Comparison of ENCODE assay signal across 37 cellular contexts in the genomic region with DNA sequence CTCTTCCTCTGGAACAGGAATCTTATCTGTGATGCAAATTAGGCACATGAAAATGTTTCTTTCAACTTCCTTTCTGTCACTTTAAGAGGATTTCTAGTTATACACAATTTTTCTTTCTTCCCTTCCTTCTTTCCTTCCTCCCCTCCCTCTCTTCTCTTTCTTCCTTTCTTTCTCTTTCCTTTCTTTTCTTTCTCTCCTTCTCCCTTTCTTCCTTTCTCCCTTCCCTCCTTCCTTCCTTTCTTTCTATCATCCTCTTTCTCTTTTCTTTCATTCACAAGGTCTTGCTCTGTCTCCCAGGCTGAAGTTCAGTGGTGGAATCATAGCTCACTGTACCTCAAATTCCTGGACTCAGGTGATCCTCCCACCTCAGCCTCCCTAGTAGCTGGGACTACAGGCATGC. TPM values are rescaled to one million over a fixed set of nuclear protein-coding genes. Genes with fewer than 3 reads are reported as not detected.
"Had no signal": no experiment of that assay in that cellular context is flagged by ENCODE, and none has a peak within 500 bp of the region (broad histone marks: within the 10 kb centered on the region; RNA-seq: fewer than 3 reads in every experiment).

No MANE protein-coding gene starts in this region.

- DNase-seq: Karpas-422, Kasumi-1, MM.1S, MV-4-11, NCI-H1048, NCI-H1092, NCI-H1092 treated with DMSO at 0.1 percent for 48 hours, NCI-H1105, NCI-H1105 treated with DMSO at 0.1 percent for 48 hours, NCI-H1417, NCI-H1417 treated with DMSO at 0.1 percent for 48 hours, NCI-H1436, NCI-H1436 treated with DMSO at 0.1 percent for 48 hours, NCI-H146, NCI-H1694, NCI-H1694 treated with DMSO at 0.1 percent for 48 hours, NCI-H187, NCI-H187 treated with DMSO at 0.1 percent for 48 hours, NCI-H1930, NCI-H2029, NCI-H2029 treated with DMSO at 0.1 percent for 48 hours, NCI-H2081, NCI-H2081 treated with DMSO at 0.1 percent for 48 hours, NCI-H2107, NCI-H2171, NCI-H2171 treated with DMSO at 0.1 percent for 48 hours, NCI-H2227 treated with DMSO at 0.1 percent for 48 hours, NCI-H226, NCI-H345, NCI-H446, NCI-H446 treated with DMSO at 0.1 percent for 48 hours, NCI-H510A, NCI-H510A treated with DMSO at 0.1 percent for 48 hours, NCI-H524 had no signal

RNA-seq across cellular contexts. Expression of a gene that starts 18.0 kb away (rescaled TPM):
- total RNA-seq: LHCN-M2, M059J, MCF 10A had no signal
